ENCODE assay signal across 21 cellular contexts in the genomic region with DNA sequence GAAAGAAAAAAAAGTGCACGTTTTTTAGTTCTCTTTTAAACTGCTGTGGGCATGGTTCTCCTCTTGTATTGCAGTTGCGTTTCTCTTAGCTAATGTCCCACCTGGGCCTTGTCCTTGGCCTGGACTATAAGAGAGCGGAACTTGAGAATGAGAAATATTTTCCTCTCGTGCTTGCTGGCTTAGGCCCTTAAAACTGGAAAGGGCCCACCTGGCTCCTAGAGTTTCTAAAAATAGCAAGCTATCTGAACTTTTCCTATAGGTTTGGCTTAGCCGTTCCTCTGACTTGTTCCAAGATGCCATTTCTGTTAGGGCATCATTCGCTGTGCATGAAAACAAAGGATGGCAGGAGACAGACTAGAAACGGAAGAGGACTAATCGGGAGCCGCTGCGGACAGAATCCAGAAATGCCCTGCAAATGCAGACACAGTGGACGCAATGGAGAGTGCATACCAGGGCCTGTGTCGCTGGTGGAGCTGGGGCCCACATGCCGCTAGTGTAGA. TPM values are rescaled to one million over a fixed set of nuclear protein-coding genes. Genes with fewer than 3 reads are reported as not detected.
DNase-seq lines count a peak whose midpoint lies in the region; ATAC-seq and TF ChIP-seq lines count a peak whose summit lies in the region.
"Had no signal": no experiment of that assay in that cellular context is flagged by ENCODE, and none has a peak within 500 bp of the region (broad histone marks: within the 10 kb centered on the region; RNA-seq: fewer than 3 reads in every experiment).

No MANE protein-coding gene starts in this region.

- H3K9me3 ChIP-seq in left ventricle myocardium inferior (replicated peaks) (no peaks in the 10 kb centered on the region), neutrophil (no peaks in the 10 kb centered on the region), stomach smooth muscle (ENCODE audit: control insufficient read depth in 2 of 2, low read length in 2 of 2) (no peaks in the 10 kb centered on the region)
- H3K9me3 ChIP-seq in effector memory CD4-positive, alpha-beta T cell (ENCODE audit: control insufficient read depth, low read length) = no peaks in the 10 kb centered on the region
- H3K9me3 ChIP-seq: MG63 had no signal

- DNase-seq in left ventricle myocardium inferior = no peak
- DNase-seq in Right ventricle myocardium superior = no peak
- DNase-seq in NCI-H1436 treated with DMSO at 0.1 percent for 48 hours (lab: John Stamatoyannopoulos, UW) = no peak
- no peak for DNase-seq in effector memory CD4-positive, alpha-beta T cell
- DNase-seq in SIG-M5 (lab: John Stamatoyannopoulos, UW) = no peak
- DNase-seq: 8988T, DMS53, GOT3, IMR-90, KG1, MG63, NCI-H1105 treated with DMSO at 0.1 percent for 48 hours, NCI-H1694, NCI-H2029 treated with DMSO at 0.1 percent for 48 hours, RPMI8226, SHP77 had no signal

- H3K27me3 ChIP-seq in left ventricle myocardium inferior (ENCODE audit: low read depth) (peaks cover 14% of the 10 kb centered on the region), neutrophil (peaks cover 31% of the 10 kb centered on the region), stomach smooth muscle (ENCODE audit: control insufficient read depth in 1 of 2, insufficient read depth in 2 of 2, low read length in 2 of 2) (no peaks in the 10 kb centered on the region)
- H3K27me3 ChIP-seq in effector memory CD4-positive, alpha-beta T cell (replicated peaks; ENCODE audit: control insufficient read depth, insufficient read depth, low read length, poor library complexity, severe bottlenecking) = peaks cover 10% of the 10 kb centered on the region
- H3K27me3 ChIP-seq: MG63 had no signal

- intact Hi-C loops in left ventricle myocardium inferior (cut with micrococcal nuclease) (no loop called here), Right ventricle myocardium superior (cut with DNase I) (no loop called here)

- H3K27ac ChIP-seq in left ventricle myocardium inferior (replicated peaks) (peak overlapping the region; percentile 31), neutrophil (peak overlapping the region; percentile 59), stomach smooth muscle (ENCODE audit: low read length) (peak overlapping the region; percentile 70)
- no peak overlapping the region for H3K27ac ChIP-seq in effector memory CD4-positive, alpha-beta T cell (ENCODE audit: insufficient read depth, low read length, poor library complexity, severe bottlenecking)
- H3K27ac ChIP-seq: PC-9 had no signal

- H3K4me3 ChIP-seq in left ventricle myocardium inferior = no peak overlapping the region
- H3K4me3 ChIP-seq in neutrophil (ENCODE audit: low read depth in 1 of 2, low read length in 1 of 2) = no peak overlapping the region
- peak overlapping the region; percentile 8 to 12 for H3K4me3 ChIP-seq in stomach smooth muscle (ENCODE audit: low read length in 2 of 2)
- no peak overlapping the region for H3K4me3 ChIP-seq in effector memory CD4-positive, alpha-beta T cell (ENCODE audit: insufficient read depth, low read depth, low read length, poor library complexity, severe bottlenecking)
- H3K4me3 ChIP-seq: MG63, PC-9 had no signal

- H3K36me3 Mint-ChIP-seq in brain = no peaks in the 10 kb centered on the region

- peaks cover 26% of the 10 kb centered on the region for H3K4me1 Mint-ChIP-seq in brain

- no peak overlapping the region for H3K9ac ChIP-seq in stomach smooth muscle (ENCODE audit: low read length in 2 of 2)

- peak overlapping the region in 3 of 5 experiments; percentile 18 to 62 (median 47) for H3K27ac Mint-ChIP-seq in brain

- H3K4me1 ChIP-seq in left ventricle myocardium inferior (peaks cover 33% of the 10 kb centered on the region), neutrophil (ENCODE audit: control insufficient read depth in 1 of 2, insufficient read depth in 1 of 2, low read depth in 1 of 2, low read length in 1 of 2) (peaks cover 45 to 51% of the 10 kb centered on the region in 2 experiments), stomach smooth muscle (ENCODE audit: control insufficient read depth, insufficient read depth, low read length) (peaks cover 17% of the 10 kb centered on the region)
- H3K4me1 ChIP-seq in effector memory CD4-positive, alpha-beta T cell (ENCODE audit: control insufficient read depth, insufficient read depth, low read length, poor library complexity, severe bottlenecking) = no peaks in the 10 kb centered on the region

- ATAC-seq in Right ventricle myocardium superior (ENCODE audit: poor library complexity) = no peak
- ATAC-seq: HCT116 had no signal

- H3K4me3 Mint-ChIP-seq in brain = no peak overlapping the region

- H3K36me3 ChIP-seq in left ventricle myocardium inferior = no peaks in the 10 kb centered on the region
- no peaks in the 10 kb centered on the region for H3K36me3 ChIP-seq in neutrophil
- H3K36me3 ChIP-seq in stomach smooth muscle (ENCODE audit: control insufficient read depth in 2 of 2, insufficient read depth in 2 of 2, low read length in 2 of 2) = no peaks in the 10 kb centered on the region
- H3K36me3 ChIP-seq in effector memory CD4-positive, alpha-beta T cell (ENCODE audit: control insufficient read depth, insufficient read depth, low read length) = no peaks in the 10 kb centered on the region
- H3K36me3 ChIP-seq: MG63 had no signal

- no peak for TF ChIP-seq CTCF in left ventricle myocardium inferior (IDR thresholded peaks at IDR 0.05; ENCODE audit: borderline replicate concordance)
- TF ChIP-seq CTCF in brain (conservative IDR thresholded peaks at IDR 0.05) = no peak
- no peak for TF ChIP-seq CTCF in neutrophil (IDR thresholded peaks at IDR 0.05)

- peaks cover 14% of the 10 kb centered on the region for H3K27me3 Mint-ChIP-seq in brain

- H3K9me3 Mint-ChIP-seq in brain = peaks cover 0 to 3% (median 1%) of the 10 kb centered on the region in 5 experiments

RNA-seq across cellular contexts. Expression of gene RIPOR3, which starts 4.5 kb away (rescaled TPM):
- 6.5 TPM for total RNA-seq in left ventricle myocardium inferior
- 8.1 TPM for total RNA-seq in Right ventricle myocardium superior
- 0.29 TPM for polyA plus RNA-seq in brain (ENCODE audit: insufficient read depth, low read depth, low replicate concordance)

RNA-seq across cellular contexts. Expression of gene PARD6B, which starts 44.6 kb away (rescaled TPM):
- total RNA-seq in left ventricle myocardium inferior (3.4 TPM), Right ventricle myocardium superior (4.7 TPM)
- 0.51 TPM for polyA plus RNA-seq in brain (ENCODE audit: insufficient read depth, low read depth, low replicate concordance)

Comparison
In these comparisons a context has a peak if more than half of its experiments do, and no peak if none do; other contexts are left out.
1. H3K4me3 ChIP-seq: peak in stomach smooth muscle (2 of 2); none in left ventricle myocardium inferior (single experiment), neutrophil (0 of 2) and effector memory CD4-positive, alpha-beta T cell (single experiment).